ENCODE assay signal across 19 cellular contexts in the genomic region with DNA sequence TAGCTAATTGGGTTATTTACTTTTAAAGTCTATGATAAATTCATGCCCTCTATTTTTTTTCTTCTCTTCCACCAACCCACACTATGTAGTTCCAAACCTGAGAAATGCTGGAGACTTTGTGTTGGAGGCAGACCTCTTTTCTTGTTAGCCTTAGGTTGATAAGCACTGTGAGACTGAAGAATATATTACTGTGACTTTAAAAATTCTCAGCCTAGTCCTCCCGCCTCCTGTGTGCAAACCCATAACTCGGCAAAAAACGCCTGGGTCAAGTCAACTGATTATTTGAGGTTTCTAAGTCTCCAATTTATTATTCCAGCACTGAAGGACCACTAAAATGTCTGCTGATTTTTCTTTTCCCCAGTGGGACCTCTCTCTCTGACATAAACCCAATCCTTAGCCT.
DNase-seq lines count a peak whose midpoint lies in the region; ATAC-seq, FAIRE-seq and TF ChIP-seq lines count a peak whose summit lies in the region.
"Had no signal": no experiment of that assay in that cellular context is flagged by ENCODE, and none has a peak within 500 bp of the region (broad histone marks: within the 10 kb centered on the region; RNA-seq: fewer than 3 reads in every experiment).

No MANE protein-coding gene starts in this region.

- CTCF ChIA-PET in K562 (lab: Yijun Ruan, JAX; ENCODE audit: low intra/inter-chr PET ratio) = no interaction called here
- CTCF ChIA-PET in activated CD8-positive, alpha-beta T cell treated with anti-CD3 and anti-CD28 coated beads, Interleukin-2, amount 10 ng/mL, durations not matched to agents 7 days and 5 days (lab: Charles Lee) = no interaction called here

- intact Hi-C loops in K562 (cut with micrococcal nuclease) = no loop called here

- no peak overlapping the region for H3K23ac ChIP-seq in mesenchymal stem cell (ENCODE audit: low read length in 2 of 2)

- H2AFZ ChIP-seq in K562 (ENCODE audit: low read depth, low read length) (peak overlapping the region; percentile 90), mesenchymal stem cell (ENCODE audit: low read depth, low read length) (no peak overlapping the region)
- H2AFZ ChIP-seq: GM23338 had no signal

- H3K9me3 ChIP-seq in K562 (replicated peaks; ENCODE audit: control insufficient read depth, insufficient read depth, low read depth, low read length) (no peaks in the 10 kb centered on the region), mesenchymal stem cell (ENCODE audit: control insufficient read depth, low read length) (no peaks in the 10 kb centered on the region)

- H3K18ac ChIP-seq in mesenchymal stem cell (ENCODE audit: low read depth in 1 of 2, low read length in 2 of 2) = no peak overlapping the region

- H3K9me3 Mint-ChIP-seq in activated CD8-positive, alpha-beta T cell treated with anti-CD3 and anti-CD28 coated beads, Interleukin-2, amount 10 ng/mL, durations not matched to agents 7 days and 5 days (ENCODE audit: insufficient read depth) = peaks cover 11% of the 10 kb centered on the region
- H3K9me3 Mint-ChIP-seq: GM23338 had no signal

- no peak overlapping the region for H2AK5ac ChIP-seq in mesenchymal stem cell (ENCODE audit: low read length, severe bottlenecking)

- 2% methylated on average over 3 of the region's 3 CpGs for WGBS in K562 (ENCODE audit: insufficient coverage, low coverage, missing lambda C conversion rate)
- 48% methylated on average over 3 of the region's 3 CpGs for WGBS in mesenchymal stem cell

- no peak overlapping the region for H3K4me3 ChIP-seq in K562
- H3K4me3 ChIP-seq in mesenchymal stem cell (ENCODE audit: insufficient read depth in 1 of 2, low read depth in 1 of 2, low read length in 2 of 2) = no peak overlapping the region
- H3K4me3 ChIP-seq: GM23338 had no signal

- TF ChIP-seq RAD21 in K562 (CRISPR knock-in tag; conservative IDR thresholded peaks at IDR 0.05 in 1 of 2, IDR thresholded peaks at IDR 0.05 in 1 of 2) = no peak

- no peak for TF ChIP-seq EP300 in K562 (IDR thresholded peaks at IDR 0.05; ENCODE audit: low read length)

- ATAC-seq in K562 (peak; percentile 83), GM18517 (IDR thresholded peaks at IDR 0.05; ENCODE audit: unreplicated experiment) (no peak), GM19324 (IDR thresholded peaks at IDR 0.05; ENCODE audit: low FRiP score, unreplicated experiment) (no peak)
- no peak for ATAC-seq in activated CD8-positive, alpha-beta T cell treated with anti-CD3 and anti-CD28 coated beads, Interleukin-2, amount 10 ng/mL, durations not matched to agents 7 days and 5 days
- ATAC-seq: GM23338, SK-N-SH treated with all-trans-retinoic acid at 6 μM for 48 hours had no signal

- H3K27me3 Mint-ChIP-seq in activated CD8-positive, alpha-beta T cell treated with anti-CD3 and anti-CD28 coated beads, Interleukin-2, amount 10 ng/mL, durations not matched to agents 7 days and 5 days (ENCODE audit: low read depth) = no peaks in the 10 kb centered on the region
- H3K27me3 Mint-ChIP-seq: IgD-negative memory B cell had no signal

- no peak for TF ChIP-seq CTCF in K562 (IDR thresholded peaks at IDR 0.05 in 2 of 3, conservative IDR thresholded peaks at IDR 0.05 in 1 of 3; ENCODE audit: insufficient read depth in 2 of 3, low read depth in 1 of 3, low read length in 3 of 3)

- H3K14ac ChIP-seq in mesenchymal stem cell (ENCODE audit: low read length in 2 of 2) = no peak overlapping the region

- no peak overlapping the region for H4K8ac ChIP-seq in mesenchymal stem cell (ENCODE audit: low read length)

- H3K4ac ChIP-seq in mesenchymal stem cell (ENCODE audit: low read depth in 1 of 2, low read length in 2 of 2) = no peak overlapping the region

- no peak overlapping the region for H2BK12ac ChIP-seq in mesenchymal stem cell (ENCODE audit: low read length in 2 of 2)

- H2BK120ac ChIP-seq in mesenchymal stem cell (ENCODE audit: low read depth, low read length) = no peak overlapping the region

- H3K4me3 Mint-ChIP-seq in activated CD8-positive, alpha-beta T cell treated with anti-CD3 and anti-CD28 coated beads, Interleukin-2, amount 10 ng/mL, durations not matched to agents 7 days and 5 days = no peak overlapping the region
- H3K4me3 Mint-ChIP-seq: GM23338, IgD-negative memory B cell had no signal

- DNase-seq in M059J (ENCODE audit: low read depth) (peak; percentile 15), K562 (ENCODE audit: extremely low read depth in 1 of 4, low spot score in 3 of 4) (peak in 2 of 4 experiments; percentile 29 to 45), mesenchymal stem cell (no peak)
- no peak for DNase-seq in activated CD8-positive, alpha-beta T cell treated with anti-CD3 and anti-CD28 coated beads, Interleukin-2, amount 10 ng/mL, durations not matched to agents 7 days and 5 days
- DNase-seq in activated CD4-positive, alpha-beta T cell treated with anti-CD3 and anti-CD28 coated beads for 1 hour = no peak
- DNase-seq: ACHN, C1 segment of cervical spinal cord, DND-41, NCI-H1105 treated with DMSO at 0.1 percent for 48 hours, NCI-H1694, NCI-H2081 treated with DMSO at 0.1 percent for 48 hours, NCI-H748 treated with DMSO at 0.1 percent for 48 hours, SHP77 had no signal

- H3K79me2 ChIP-seq in K562 (ENCODE audit: control insufficient read depth, insufficient read depth, low read length) = no peaks in the 10 kb centered on the region

- no peaks in the 10 kb centered on the region for H3K4me1 Mint-ChIP-seq in activated CD8-positive, alpha-beta T cell treated with anti-CD3 and anti-CD28 coated beads, Interleukin-2, amount 10 ng/mL, durations not matched to agents 7 days and 5 days (ENCODE audit: low read depth)
- H3K4me1 Mint-ChIP-seq: IgD-negative memory B cell had no signal

- peaks cover 2 to 14% of the 10 kb centered on the region in 2 experiments; a peak in 3 of 5 replicates for H3K4me1 ChIP-seq in K562 (replicated peaks in 1 of 2; ENCODE audit: control insufficient read depth in 2 of 2, insufficient read depth in 2 of 2, low read length in 2 of 2)
- no peaks in the 10 kb centered on the region for H3K4me1 ChIP-seq in mesenchymal stem cell (ENCODE audit: control insufficient read depth, insufficient read depth, low read depth, low read length)

- H3K9ac ChIP-seq in K562 (ENCODE audit: insufficient read depth in 1 of 2, low read depth in 2 of 2, low read length in 2 of 2) (peak overlapping the region in 1 of 2 experiments; percentile 43; a peak in 1 of 4 replicates), mesenchymal stem cell (ENCODE audit: low read length) (no peak overlapping the region)

- H4K20me1 ChIP-seq in K562 (replicated peaks; ENCODE audit: control insufficient read depth, insufficient read depth, low read length) = no peaks in the 10 kb centered on the region

- no peaks in the 10 kb centered on the region for H3K36me3 Mint-ChIP-seq in activated CD8-positive, alpha-beta T cell treated with anti-CD3 and anti-CD28 coated beads, Interleukin-2, amount 10 ng/mL, durations not matched to agents 7 days and 5 days (ENCODE audit: low read depth)
- H3K36me3 Mint-ChIP-seq: IgD-negative memory B cell had no signal

- no peaks in the 10 kb centered on the region for H3K9me1 ChIP-seq in K562 (ENCODE audit: control insufficient read depth, insufficient read depth, low read length)

- H3K4me2 ChIP-seq in K562 (ENCODE audit: insufficient read depth, low read length) = no peak overlapping the region; the same call in 1 of the 2 replicates
- H3K4me2 ChIP-seq in mesenchymal stem cell (ENCODE audit: low read length, poor library complexity, severe bottlenecking) = no peak overlapping the region
- H3K4me2 ChIP-seq: GM23338 had no signal

- in situ Hi-C loops in K562 (cut with MboI) = no loop called here

- POLR2A ChIA-PET in K562 (lab: Yijun Ruan, JAX) = no interaction called here
- POLR2A ChIA-PET in activated CD8-positive, alpha-beta T cell treated with anti-CD3 and anti-CD28 coated beads, Interleukin-2, amount 10 ng/mL, durations not matched to agents 7 days and 5 days (lab: Charles Lee) = no interaction called here

- no TSS peak for BruUV-seq in K562 (replicated peaks; lab: Mats Ljungman, UMichigan)

- no peak for TF ChIP-seq POLR2A in K562 (conservative IDR thresholded peaks at IDR 0.05)

- no peak overlapping the region for H4K91ac ChIP-seq in mesenchymal stem cell (ENCODE audit: low read length)

- H3K27ac ChIP-seq in K562 (ENCODE audit: extremely low read depth, low read depth, low read length) = peak overlapping the region; percentile 42; the same call in 2 of the 3 replicates
- H3K27ac ChIP-seq in mesenchymal stem cell (ENCODE audit: low read length, poor library complexity, severe bottlenecking) = peak overlapping the region; percentile 87

- H2BK5ac ChIP-seq in mesenchymal stem cell (ENCODE audit: low read depth, low read length, poor library complexity, severe bottlenecking) = peak overlapping the region; percentile 48

- H3K36me3 ChIP-seq in K562 (ENCODE audit: control insufficient read depth, insufficient read depth, low read length) = no peaks in the 10 kb centered on the region
- H3K36me3 ChIP-seq in mesenchymal stem cell (ENCODE audit: control insufficient read depth in 1 of 2, insufficient read depth in 2 of 2, low read depth in 1 of 2, low read length in 2 of 2) = no peaks in the 10 kb centered on the region

- peak; percentile 69 for FAIRE-seq in K562 (lab: Jason Lieb, UNC)
- FAIRE-seq: G401.6 had no signal

- H2BK15ac ChIP-seq in mesenchymal stem cell (ENCODE audit: low read depth, poor library complexity, severe bottlenecking) = no peak overlapping the region

- no peaks in the 10 kb centered on the region for H3K79me1 ChIP-seq in mesenchymal stem cell (replicated peaks; ENCODE audit: low read length, poor library complexity, severe bottlenecking)

- no peak overlapping the region for H3K27ac Mint-ChIP-seq in activated CD8-positive, alpha-beta T cell treated with anti-CD3 and anti-CD28 coated beads, Interleukin-2, amount 10 ng/mL, durations not matched to agents 7 days and 5 days
- H3K27ac Mint-ChIP-seq: GM23338, IgD-negative memory B cell had no signal

- H3K27me3 ChIP-seq in K562 (ENCODE audit: control insufficient read depth in 2 of 2, insufficient read depth in 2 of 2, low read length in 2 of 2) (no peaks in the 10 kb centered on the region), mesenchymal stem cell (ENCODE audit: control insufficient read depth in 1 of 2, insufficient read depth in 1 of 2, low read length in 2 of 2) (no peaks in the 10 kb centered on the region)

TF ChIP-seq in K562, 482 proteins besides CTCF, POLR2A, EP300 and RAD21 (continues in another document):
- TF ChIP-seq, protein P1, sequence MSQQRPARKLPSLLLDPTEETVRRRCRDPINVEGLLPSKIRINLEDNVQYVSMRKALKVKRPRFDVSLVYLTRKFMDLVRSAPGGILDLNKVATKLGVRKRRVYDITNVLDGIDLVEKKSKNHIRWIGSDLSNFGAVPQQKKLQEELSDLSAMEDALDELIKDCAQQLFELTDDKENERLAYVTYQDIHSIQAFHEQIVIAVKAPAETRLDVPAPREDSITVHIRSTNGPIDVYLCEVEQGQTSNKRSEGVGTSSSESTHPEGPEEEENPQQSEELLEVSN (IDR thresholded peaks at IDR 0.05; ENCODE audit: borderline replicate concordance in 1 of 2, extremely low read depth in 1 of 2, insufficient read depth in 1 of 2, insufficient read length in 1 of 2, low read depth in 1 of 2, low read length in 1 of 2, poor library complexity in 1 of 2, severe bottlenecking in 1 of 2) = peak in 1 of 2 experiments; percentile 46
- TF ChIP-seq FOXJ3 (CRISPR knock-in tag; IDR thresholded peaks at IDR 0.05) = no peak
